Comparison of ENCODE assay signal across 27 cellular contexts in genomic region chr4:27186710-27187109, GRCh38.
"Had no signal": no experiment of that assay in that cellular context is flagged by ENCODE, and none has a peak within 500 bp of the region (broad histone marks: within the 10 kb centered on the region; RNA-seq: fewer than 3 reads in every experiment).

No MANE protein-coding gene starts in this region.

- H3K9me3 ChIP-seq: neutrophil, ovary, pancreas, prostate gland, psoas muscle, right atrium auricular region, sigmoid colon, spleen had no signal

- H3K36me3 ChIP-seq: neural progenitor cell, neutrophil, ovary, pancreas, prostate gland, right atrium auricular region, sigmoid colon, spleen had no signal

- H3K9ac ChIP-seq: neural progenitor cell, parathyroid adenoma had no signal

- H3K4me2 ChIP-seq: neural progenitor cell, smooth muscle cell had no signal

- H2AFZ ChIP-seq: neural progenitor cell, parathyroid adenoma had no signal

- H3K27ac ChIP-seq: neural progenitor cell, neutrophil, ovary, pancreas, parathyroid adenoma, prostate gland, psoas muscle, right atrium auricular region, sigmoid colon, skin epidermis, spleen had no signal

- ATAC-seq: naive thymus-derived CD4-positive, alpha-beta T cell; naive thymus-derived CD8-positive, alpha-beta T cell; natural killer cell; natural killer cell treated with Interleukin-12 subunit alpha and Interleukin-12 subunit beta and Interleukin-15 and Interleukin-18, amount 100 ng/mL, for 72 hours; pancreas; psoas muscle; right cardiac atrium; sciatic nerve had no signal

- H3K4me1 ChIP-seq: neural progenitor cell, pancreas, parathyroid adenoma, prostate gland, psoas muscle, right atrium auricular region, sigmoid colon, spleen had no signal

- FAIRE-seq: pancreas, small intestine had no signal

- H3K27me3 ChIP-seq: neural progenitor cell, neutrophil, ovary, pancreas, right atrium auricular region, sigmoid colon, spleen had no signal

- DNase-seq: naive thymus-derived CD4-positive, alpha-beta T cell; naive thymus-derived CD8-positive, alpha-beta T cell; natural killer cell; nephron progenitor cell; nucleus accumbens; occipital lobe; ovary; pancreas; psoas muscle; retina; right cardiac atrium; sigmoid colon; small intestine; spleen; stimulated activated CD4-positive, alpha-beta T cell treated with anti-CD3 and anti-CD28 coated beads, Interleukin-12 subunit alpha, Interleukin-12 subunit beta, amount 100 ng/mL, for 4 hours; stimulated activated CD4-positive, alpha-beta T cell treated with anti-CD3 and anti-CD28 coated beads, Interleukin-15, amount 100 ng/mL, for 24 hours; stimulated activated CD4-positive, alpha-beta T cell treated with anti-CD3 and anti-CD28 coated beads, Interleukin-1b, Interleukin-23, amount 100 ng/mL, for 48 hours; stimulated activated CD4-positive, alpha-beta T cell treated with anti-CD3 and anti-CD28 coated beads, Interleukin-2, amount 100 ng/mL, for 24 hours had no signal

- H3K79me2 ChIP-seq: parathyroid adenoma had no signal

- H3K4me3 ChIP-seq: neural progenitor cell, ovary, pancreas, prostate gland, psoas muscle, right atrium auricular region, sigmoid colon, skin epidermis, smooth muscle cell, spleen had no signal
